ENCODE assay signal across 8 cellular contexts in genomic region chr7:119175916-119176627, GRCh38.
DNase-seq lines count a peak whose midpoint lies in the region; ATAC-seq and TF ChIP-seq lines count a peak whose summit lies in the region.
"Had no signal": no experiment of that assay in that cellular context is flagged by ENCODE, and none has a peak within 500 bp of the region (broad histone marks: within the 10 kb centered on the region; RNA-seq: fewer than 3 reads in every experiment).

No MANE protein-coding gene starts in this region.

- no peaks in the 10 kb centered on the region for H3K36me3 ChIP-seq in OCI-LY7 (ENCODE audit: insufficient read depth, low read length)
- H3K36me3 ChIP-seq in CD8-positive, alpha-beta memory T cell (ENCODE audit: insufficient read depth, low read length), result no peaks in the 10 kb centered on the region

- H3K4me2 ChIP-seq in OCI-LY7 (ENCODE audit: low read length), result no peak overlapping the region

- H3K4me3 Mint-ChIP-seq in CD8-positive, alpha-beta memory T cell, result no peak overlapping the region
- H3K4me3 Mint-ChIP-seq: stimulated activated naive CD8-positive, alpha-beta T cell treated with anti-CD3 and anti-CD28 coated beads, Interleukin-15, amount 100 ng/mL, for 72 hours had no signal

- TF ChIP-seq CTCF in OCI-LY7 (conservative IDR thresholded peaks at IDR 0.05; ENCODE audit: low read length), result peak; percentile 93

- H3K9me3 Mint-ChIP-seq in CD8-positive, alpha-beta memory T cell, result peaks cover 0 to 8% (median 0%) of the 10 kb centered on the region in 5 donors
- H3K9me3 Mint-ChIP-seq: stimulated activated naive CD8-positive, alpha-beta T cell treated with anti-CD3 and anti-CD28 coated beads, Interleukin-15, amount 100 ng/mL, for 72 hours had no signal

- no TSS peak for BruUV-seq in OCI-LY7 (replicated peaks; lab: Mats Ljungman, UMichigan)

- 0 out of 2 replicates have a peak overlapping the region, but pooled peaks have one; percentile 17 for H2AFZ ChIP-seq in OCI-LY7 (ENCODE audit: low read length)

- no peaks in the 10 kb centered on the region for H3K9me3 ChIP-seq in OCI-LY7 (ENCODE audit: low read length)
- no peaks in the 10 kb centered on the region for H3K9me3 ChIP-seq in CD8-positive, alpha-beta memory T cell (ENCODE audit: low read length)

- no peak overlapping the region for H3K4me3 ChIP-seq in OCI-LY7 (ENCODE audit: low read depth, low read length, poor library complexity, severe bottlenecking)
- no peak overlapping the region for H3K4me3 ChIP-seq in CD8-positive, alpha-beta memory T cell (ENCODE audit: low read length)

- ATAC-seq in GM21529 (IDR thresholded peaks at IDR 0.05; ENCODE audit: unreplicated experiment), result peak; percentile 74
- ATAC-seq: stimulated activated naive CD8-positive, alpha-beta T cell treated with anti-CD3 and anti-CD28 coated beads, Interleukin-15, amount 100 ng/mL, for 72 hours had no signal

- DNase-seq in GM04504 (ENCODE audit: low read depth), result peak; percentile 6
- DNase-seq in Kasumi-1 (lab: John Stamatoyannopoulos, UW), result peak; percentile 70 to 89
- DNase-seq in OCI-LY7 (ENCODE audit: low spot score), result peak; percentile 69
- DNase-seq in cerebellum (ENCODE audit: low spot score), result peak; percentile 62
- DNase-seq in medulla oblongata (ENCODE audit: extremely low spot score), result peak; percentile 87
- no peak for DNase-seq in CD8-positive, alpha-beta memory T cell

- intact Hi-C loops in OCI-LY7 (cut with micrococcal nuclease; ENCODE audit: unreplicated experiment), result loop anchor here (10.0 kb wide), 3 partner anchors 531 to 921 kb away; no protein-coding TSS in a partner anchor

- H3K36me3 Mint-ChIP-seq in CD8-positive, alpha-beta memory T cell, result no peaks in the 10 kb centered on the region

- CTCF ChIA-PET in OCI-LY7 (lab: Charles Lee; ENCODE audit: unreplicated experiment), result no interaction called here
- CTCF ChIA-PET in CD8-positive, alpha-beta memory T cell (lab: Charles Lee), result no interaction called here

- no peaks in the 10 kb centered on the region for H3K27me3 ChIP-seq in CD8-positive, alpha-beta memory T cell (ENCODE audit: insufficient read depth, low read length, poor library complexity, severe bottlenecking)

- POLR2A ChIA-PET in OCI-LY7 (lab: Charles Lee), result interaction anchor here (0.9 kb wide), 1 partner anchor 95 kb away, joined by 3 read pairs; no protein-coding TSS in a partner anchor
- POLR2A ChIA-PET in CD8-positive, alpha-beta memory T cell (lab: Charles Lee), result no interaction called here

- H3K27me3 Mint-ChIP-seq in CD8-positive, alpha-beta memory T cell, result no peaks in the 10 kb centered on the region
- H3K27me3 Mint-ChIP-seq: stimulated activated naive CD8-positive, alpha-beta T cell treated with anti-CD3 and anti-CD28 coated beads, Interleukin-15, amount 100 ng/mL, for 72 hours had no signal

- H4K20me1 ChIP-seq in OCI-LY7 (ENCODE audit: insufficient read depth, low read length), result no peaks in the 10 kb centered on the region

- no peaks in the 10 kb centered on the region for H3K79me2 ChIP-seq in OCI-LY7 (ENCODE audit: insufficient read depth, low read depth, low read length)

- no peaks in the 10 kb centered on the region for H3K4me1 ChIP-seq in OCI-LY7 (ENCODE audit: insufficient read depth, low read length, poor library complexity, severe bottlenecking)
- no peaks in the 10 kb centered on the region for H3K4me1 ChIP-seq in CD8-positive, alpha-beta memory T cell (ENCODE audit: insufficient read depth, low read length)

- H3K4me1 Mint-ChIP-seq in CD8-positive, alpha-beta memory T cell, result no peaks in the 10 kb centered on the region
- H3K4me1 Mint-ChIP-seq: stimulated activated naive CD8-positive, alpha-beta T cell treated with anti-CD3 and anti-CD28 coated beads, Interleukin-15, amount 100 ng/mL, for 72 hours had no signal

- H3K27ac ChIP-seq in OCI-LY7 (ENCODE audit: low read depth, low read length, poor library complexity, severe bottlenecking), result no peak overlapping the region
- H3K27ac ChIP-seq in CD8-positive, alpha-beta memory T cell (ENCODE audit: low read depth, low read length), result no peak overlapping the region

- H3K27ac Mint-ChIP-seq in CD8-positive, alpha-beta memory T cell, result no peak overlapping the region
- H3K27ac Mint-ChIP-seq: stimulated activated naive CD8-positive, alpha-beta T cell treated with anti-CD3 and anti-CD28 coated beads, Interleukin-15, amount 100 ng/mL, for 72 hours had no signal

- H3K9me2 ChIP-seq in OCI-LY7 (ENCODE audit: insufficient read depth, low read length), result no peaks in the 10 kb centered on the region

Comparison
In these comparisons a context has a peak if more than half of its experiments do, and no peak if none do; other contexts are left out.
1. DNase-seq: peak in GM04504 (single experiment), Kasumi-1 (2 of 2), OCI-LY7 (single experiment), cerebellum (single experiment) and medulla oblongata (single experiment); none in CD8-positive, alpha-beta memory T cell (0 of 5).